ENCODE assay signal across 14 cellular contexts in the genomic region with DNA sequence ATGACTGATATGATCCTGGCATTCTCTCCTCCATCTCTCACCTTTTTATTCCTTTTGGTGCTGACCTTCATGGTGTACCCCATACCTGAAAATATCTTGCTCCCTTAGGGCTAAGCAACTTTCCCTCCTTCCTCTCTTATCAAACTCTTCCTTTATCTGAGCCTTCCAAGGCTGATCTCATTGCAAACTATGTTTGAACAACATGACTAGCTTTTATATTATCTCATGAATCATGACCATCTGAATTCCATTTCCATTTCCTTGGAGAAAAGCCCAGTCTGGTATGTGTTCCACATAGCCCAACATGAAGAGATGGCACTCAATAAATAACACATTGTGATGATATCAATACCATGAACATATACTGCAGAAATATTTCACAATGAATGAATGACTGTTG.
A peak's percentile ranks its signal among the peaks of the same experiment; 100 is the strongest.
DNase-seq lines count a peak whose midpoint lies in the region; ATAC-seq, FAIRE-seq and TF ChIP-seq lines count a peak whose summit lies in the region.
"Had no signal": no experiment of that assay in that cellular context is flagged by ENCODE, and none has a peak within 500 bp of the region (broad histone marks: within the 10 kb centered on the region; RNA-seq: fewer than 3 reads in every experiment).

No MANE protein-coding gene starts in this region.

- no peak for TF ChIP-seq RAD21 in H1 (IDR thresholded peaks at IDR 0.05 in 1 of 2, conservative IDR thresholded peaks at IDR 0.05 in 1 of 2; ENCODE audit: low read depth in 2 of 2, low read length in 2 of 2)

- TF ChIP-seq CTCF in PC-3 (conservative IDR thresholded peaks at IDR 0.05; ENCODE audit: low read depth, low read length) (no peak), H1 (IDR thresholded peaks at IDR 0.05; ENCODE audit: control extremely low read depth in 1 of 3, insufficient read depth in 1 of 3, low read depth in 1 of 3, low read length in 3 of 3) (no peak)

- H3K9me3 ChIP-seq in PC-3 (ENCODE audit: low read length) (no peaks in the 10 kb centered on the region), H1 (ENCODE audit: insufficient read depth in 2 of 2, low read depth in 1 of 2, low read length in 1 of 2) (no peaks in the 10 kb centered on the region), mesenchymal stem cell (ENCODE audit: control insufficient read depth, low read length) (no peaks in the 10 kb centered on the region), HAP-1 (no peaks in the 10 kb centered on the region)

- POLR2A ChIA-PET in PC-3 (lab: Charles Lee; ENCODE audit: unreplicated experiment), result no interaction called here
- POLR2A ChIA-PET in H1 (lab: Charles Lee; ENCODE audit: partially characterized antibody), result no interaction called here

- CTCF ChIA-PET in PC-3 (lab: Charles Lee), result no interaction called here
- CTCF ChIA-PET in H1 (lab: Charles Lee; ENCODE audit: partially characterized antibody), result no interaction called here

- no peak overlapping the region for H2BK12ac ChIP-seq in H1 (ENCODE audit: low read depth, low read length)
- H2BK12ac ChIP-seq in mesenchymal stem cell (ENCODE audit: low read length in 2 of 2), result no peak overlapping the region

- BruUV-seq in PC-3 (replicated peaks; lab: Mats Ljungman, UMichigan), result no TSS peak

- no peaks in the 10 kb centered on the region for H3K79me1 ChIP-seq in H1 (ENCODE audit: low read depth, low read length)
- H3K79me1 ChIP-seq in mesenchymal stem cell (replicated peaks; ENCODE audit: low read length, poor library complexity, severe bottlenecking), result no peaks in the 10 kb centered on the region

- H2BK120ac ChIP-seq in H1 (replicated peaks; ENCODE audit: low read depth, low read length) (no peak overlapping the region), mesenchymal stem cell (ENCODE audit: low read depth, low read length) (no peak overlapping the region)

- peak overlapping the region; percentile 47 for H3K4me2 ChIP-seq in PC-3 (ENCODE audit: low read length)
- H3K4me2 ChIP-seq in H1 (ENCODE audit: insufficient read depth in 1 of 2, low read depth in 2 of 2, low read length in 2 of 2), result no peak overlapping the region
- H3K4me2 ChIP-seq in mesenchymal stem cell (ENCODE audit: low read length, poor library complexity, severe bottlenecking), result no peak overlapping the region

- peaks cover 5% of the 10 kb centered on the region; the same call in 1 of the 2 replicates for H3K9me2 ChIP-seq in PC-3 (replicated peaks; ENCODE audit: low read length)

- no peak overlapping the region for H3K14ac ChIP-seq in H1 (ENCODE audit: insufficient read length)
- no peak overlapping the region for H3K14ac ChIP-seq in mesenchymal stem cell (ENCODE audit: low read length in 2 of 2)

- peak; percentile 83 for ATAC-seq in PC-3

- no peak overlapping the region for H3K56ac ChIP-seq in H1 (replicated peaks; ENCODE audit: insufficient read length, low read depth, low read length)

- H2BK15ac ChIP-seq in H1 (ENCODE audit: low read length) (no peak overlapping the region), mesenchymal stem cell (ENCODE audit: low read depth, poor library complexity, severe bottlenecking) (no peak overlapping the region)

- in situ Hi-C loops in HAP-1 (cut with MboI; ENCODE audit: low sequenced_read_pairs), result no loop called here

- H2BK20ac ChIP-seq in H1 (ENCODE audit: low read length), result no peak overlapping the region

- no peak overlapping the region for H2BK5ac ChIP-seq in H1 (ENCODE audit: low read depth, low read length)
- H2BK5ac ChIP-seq in mesenchymal stem cell (ENCODE audit: low read depth, low read length, poor library complexity, severe bottlenecking), result no peak overlapping the region

- no peak overlapping the region for H4K8ac ChIP-seq in H1 (ENCODE audit: extremely low read depth, insufficient read depth, low read length)
- H4K8ac ChIP-seq in mesenchymal stem cell (ENCODE audit: low read length), result no peak overlapping the region

- H3K27ac ChIP-seq in PC-3 (ENCODE audit: low read length) (peak overlapping the region; percentile 92), H1 (ENCODE audit: low read depth, low read length) (peak overlapping the region; percentile 10; the same call in 1 of the 2 replicates), mesenchymal stem cell (ENCODE audit: low read length, poor library complexity, severe bottlenecking) (no peak overlapping the region)

- H3K27me3 ChIP-seq in PC-3 (ENCODE audit: low read length), result no peaks in the 10 kb centered on the region
- H3K27me3 ChIP-seq in H1 (replicated peaks in 1 of 4; ENCODE audit: control insufficient read depth in 3 of 4, extremely low read depth in 1 of 4, insufficient read depth in 3 of 4, low read length in 3 of 4), result no peaks in the 10 kb centered on the region
- no peaks in the 10 kb centered on the region for H3K27me3 ChIP-seq in mesenchymal stem cell (ENCODE audit: control insufficient read depth in 1 of 2, insufficient read depth in 1 of 2, low read length in 2 of 2)
- no peaks in the 10 kb centered on the region; the same call in 1 of the 2 replicates for H3K27me3 ChIP-seq in HAP-1 (ENCODE audit: low read depth)

- H3K9ac ChIP-seq in PC-3 (ENCODE audit: low read length) (peak overlapping the region; percentile 35; the same call in 1 of the 2 replicates), H1 (replicated peaks in 1 of 4; ENCODE audit: extremely low read depth in 1 of 4, low read depth in 3 of 4, low read length in 3 of 4) (no peak overlapping the region), mesenchymal stem cell (ENCODE audit: low read length) (peak overlapping the region; percentile 57)

- DNase-seq in AG08396 (ENCODE audit: low spot score), result peak; percentile 12
- peak; percentile 94 for DNase-seq in PC-3
- DNase-seq in H1 (ENCODE audit: low read depth in 1 of 2, low spot score in 2 of 2), result no peak
- DNase-seq in mesenchymal stem cell, result peak; percentile 20
- DNase-seq in NCI-H2171 treated with DMSO at 0.1 percent for 48 hours (lab: John Stamatoyannopoulos, UW), result no peak
- no peak for DNase-seq in NCI-H1092 treated with DMSO at 0.1 percent for 48 hours (lab: John Stamatoyannopoulos, UW)
- DNase-seq in stimulated activated CD4-positive, alpha-beta T cell treated with anti-CD3 and anti-CD28 coated beads, Interleukin-4, amount 100 ng/mL, for 24 hours, result no peak
- no peak for DNase-seq in HAP-1 (ENCODE audit: low spot score in 2 of 2)
- DNase-seq: AML-193; NCI-H526; occipital lobe; SHP77; stimulated activated CD8-positive, alpha-beta memory T cell treated with anti-CD3 and anti-CD28 coated beads, Interleukin-4, amount 100 ng/mL, for 48 hours had no signal

- no peak overlapping the region for H2AFZ ChIP-seq in PC-3 (ENCODE audit: low read length)
- H2AFZ ChIP-seq in H1 (ENCODE audit: low read length), result no peak overlapping the region
- no peak overlapping the region for H2AFZ ChIP-seq in mesenchymal stem cell (ENCODE audit: low read depth, low read length)

- no peak for TF ChIP-seq POLR2A in H1 (IDR thresholded peaks at IDR 0.05; ENCODE audit: control extremely low read depth in 1 of 2, low read depth in 2 of 2, low read length in 2 of 2)

- H4K20me1 ChIP-seq in PC-3 (ENCODE audit: low read length), result no peaks in the 10 kb centered on the region
- no peaks in the 10 kb centered on the region for H4K20me1 ChIP-seq in H1 (replicated peaks in 1 of 2; ENCODE audit: control insufficient read depth in 1 of 2, insufficient read depth in 2 of 2, low read length in 2 of 2)

- H4K91ac ChIP-seq in H1 (replicated peaks; ENCODE audit: insufficient read length, low read length), result no peak overlapping the region
- H4K91ac ChIP-seq in mesenchymal stem cell (ENCODE audit: low read length), result no peak overlapping the region

- H3K4me3 ChIP-seq in PC-3 (ENCODE audit: low read length) (peak overlapping the region; percentile 19; the same call in 1 of the 2 replicates), H1 (ENCODE audit: extremely low read depth in 1 of 4, insufficient read depth in 2 of 4, low read depth in 3 of 4, low read length in 4 of 4) (no peak overlapping the region), mesenchymal stem cell (ENCODE audit: insufficient read depth in 1 of 2, low read depth in 1 of 2, low read length in 2 of 2) (peak overlapping the region in 1 of 2 experiments; percentile 24), HAP-1 (no peak overlapping the region)

- intact Hi-C loops in PC-3 (cut with micrococcal nuclease), result loop anchor here (10.0 kb wide), 1 partner anchor 109 kb away; the partner anchor contains the start of gene TSPAN8

- peaks cover 25% of the 10 kb centered on the region for H3K4me1 ChIP-seq in PC-3 (ENCODE audit: insufficient read depth, low read length)
- H3K4me1 ChIP-seq in H1 (replicated peaks in 1 of 4; ENCODE audit: control insufficient read depth in 3 of 4, insufficient read depth in 4 of 4, low read length in 3 of 4), result peaks cover 0 to 4% (median 0%) of the 10 kb centered on the region in 4 experiments; a peak in 1 of 7 replicates
- H3K4me1 ChIP-seq in mesenchymal stem cell (ENCODE audit: control insufficient read depth, insufficient read depth, low read depth, low read length), result peaks cover 2% of the 10 kb centered on the region
- H3K4me1 ChIP-seq in HAP-1, result no peaks in the 10 kb centered on the region

- H3K79me2 ChIP-seq in PC-3 (ENCODE audit: low read length) (no peaks in the 10 kb centered on the region), H1 (ENCODE audit: control insufficient read depth in 1 of 2, insufficient read depth in 2 of 2, low read length in 2 of 2) (no peaks in the 10 kb centered on the region)

- H3K23ac ChIP-seq in H1 (ENCODE audit: insufficient read length) (no peak overlapping the region), mesenchymal stem cell (ENCODE audit: low read length in 2 of 2) (no peak overlapping the region)

- H3K23me2 ChIP-seq in H1 (ENCODE audit: low read depth, low read length), result no peaks in the 10 kb centered on the region

- no peak for TF ChIP-seq EP300 in H1 (IDR thresholded peaks at IDR 0.05; ENCODE audit: borderline replicate concordance in 1 of 2, low read depth in 2 of 2, low read length in 2 of 2)

- H3K4ac ChIP-seq in H1 (replicated peaks; ENCODE audit: insufficient read length, low read depth, low read length) (no peak overlapping the region), mesenchymal stem cell (ENCODE audit: low read depth in 1 of 2, low read length in 2 of 2) (no peak overlapping the region)

- no peak overlapping the region for H2AK5ac ChIP-seq in H1 (ENCODE audit: low read depth, low read length)
- no peak overlapping the region for H2AK5ac ChIP-seq in mesenchymal stem cell (ENCODE audit: low read length, severe bottlenecking)

- no peak overlapping the region for H3K18ac ChIP-seq in H1 (ENCODE audit: extremely low read depth, low read length)
- H3K18ac ChIP-seq in mesenchymal stem cell (ENCODE audit: low read depth in 1 of 2, low read length in 2 of 2), result no peak overlapping the region

- H4K5ac ChIP-seq in H1 (ENCODE audit: insufficient read length, low read depth, low read length), result no peak overlapping the region

- H3F3A ChIP-seq in PC-3 (ENCODE audit: low read length, unreplicated experiment), result peaks cover 8% of the 10 kb centered on the region

- no peak for FAIRE-seq in H1 (lab: Jason Lieb, UNC)
- FAIRE-seq: HTR-8/SVneo had no signal

- H3K36me3 ChIP-seq in PC-3 (ENCODE audit: low read depth, low read length) (no peaks in the 10 kb centered on the region), H1 (ENCODE audit: control insufficient read depth in 2 of 4, insufficient read depth in 4 of 4, low read length in 3 of 4) (no peaks in the 10 kb centered on the region), mesenchymal stem cell (ENCODE audit: control insufficient read depth in 1 of 2, insufficient read depth in 2 of 2, low read depth in 1 of 2, low read length in 2 of 2) (no peaks in the 10 kb centered on the region), HAP-1 (replicated peaks) (no peaks in the 10 kb centered on the region)

Comparison
In these comparisons a context has a peak if more than half of its experiments do, and no peak if none do; other contexts are left out.
1. DNase-seq: peak in AG08396 (single experiment), PC-3 (single experiment) and mesenchymal stem cell (single experiment); none in H1 (0 of 2), NCI-H2171 treated with DMSO at 0.1 percent for 48 hours (single experiment), NCI-H1092 treated with DMSO at 0.1 percent for 48 hours (single experiment), stimulated activated CD4-positive, alpha-beta T cell treated with anti-CD3 and anti-CD28 coated beads, Interleukin-4, amount 100 ng/mL, for 24 hours (single experiment) and HAP-1 (0 of 2).
2. H3K9ac ChIP-seq: peak in PC-3 (single experiment) and mesenchymal stem cell (single experiment); none in H1 (0 of 4).